ENCODE assay signal across 8 cellular contexts in the genomic region with DNA sequence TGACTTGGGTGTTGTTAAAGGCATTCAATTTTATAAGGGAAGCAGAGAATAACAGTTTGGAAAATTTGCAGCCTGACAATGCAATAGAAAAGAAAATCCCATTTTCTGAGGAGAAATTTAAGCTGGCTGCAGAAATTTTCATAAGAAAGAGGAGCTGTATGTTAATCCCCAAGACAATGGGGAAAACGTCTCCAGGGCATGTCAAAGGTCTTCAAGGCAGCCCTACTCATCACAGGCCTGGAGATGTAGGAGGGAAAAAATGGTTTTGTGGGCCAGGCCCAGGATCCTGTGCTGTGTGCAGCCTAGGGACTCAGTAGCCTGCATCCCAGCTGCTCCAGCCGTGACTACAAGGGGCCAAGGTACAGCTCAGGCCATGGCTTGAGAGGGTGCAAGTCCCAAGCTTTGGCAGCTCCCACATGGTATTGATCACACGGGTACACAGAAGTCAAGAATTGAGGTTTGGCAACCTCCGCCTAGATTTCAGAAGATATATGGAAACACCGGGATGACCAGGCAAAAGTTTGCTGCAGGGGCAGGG.
"Had no signal": no experiment of that assay in that cellular context is flagged by ENCODE, and none has a peak within 500 bp of the region (broad histone marks: within the 10 kb centered on the region; RNA-seq: fewer than 3 reads in every experiment).

No MANE protein-coding gene starts in this region.

- DNase-seq: H9, HFFc6, IMR-90, KG1 had no signal

- ATAC-seq: GM23338, HCT116, HepG2, K562 had no signal

- H3K27ac Mint-ChIP-seq: GM23338, H9, HFFc6 had no signal

- H3K4me3 ChIP-seq: GM23338, K562 had no signal

- H3K9me3 Mint-ChIP-seq: GM23338, H9 had no signal

- H3K4me3 Mint-ChIP-seq: GM23338, H9, HFFc6 had no signal
